Comparison of ENCODE assay signal across 11 cellular contexts in genomic region chr2:121415727-121416126, GRCh38.
"Had no signal": no experiment of that assay in that cellular context is flagged by ENCODE, and none has a peak within 500 bp of the region (broad histone marks: within the 10 kb centered on the region; RNA-seq: fewer than 3 reads in every experiment).

No MANE protein-coding gene starts in this region.

- H3K9ac ChIP-seq: GM23248 had no signal

- ATAC-seq: GM23338, HCT116 had no signal

- H3K36me3 ChIP-seq: HAP-1 had no signal

- FAIRE-seq: H1, H54 had no signal

- H3K4me3 ChIP-seq: GM23248, GM23338, HAP-1 had no signal

- H3K4me1 ChIP-seq: HAP-1 had no signal

- H3K9me3 Mint-ChIP-seq: GM23338, H9, HFFc6 had no signal

- H3K4me3 Mint-ChIP-seq: GM23338, H9, HFFc6 had no signal

- H3K27ac ChIP-seq: GM23248 had no signal

- H3K9me3 ChIP-seq: HAP-1 had no signal

- DNase-seq: GM23248, GOT3, H7, H9, HCEC 1CT, HFFc6 had no signal

- H3K27ac Mint-ChIP-seq: GM23338, H9, HFFc6 had no signal

- H3K4me2 ChIP-seq: GM23338 had no signal

- H2AFZ ChIP-seq: GM23248, GM23338 had no signal
